In genomic region chr1:27410709-27411108, GRCh38 we compare ENCODE assay signal across 1 cellular context.
TF ChIP-seq lines count a peak whose summit lies in the region.

No MANE protein-coding gene starts in this region.

TF ChIP-seq in GM12878, 131 proteins besides CTCF, POLR2A, EP300 and RAD21:
- no peak for TF ChIP-seq RELA (IDR thresholded peaks at IDR 0.05; ENCODE audit: borderline replicate concordance, partially characterized antibody)
- TF ChIP-seq CHD1 (IDR thresholded peaks at IDR 0.05; ENCODE audit: low read depth, low read length), result no peak
- no peak for TF ChIP-seq CBX3 (IDR thresholded peaks at IDR 0.05; ENCODE audit: borderline replicate concordance, low read depth)
- TF ChIP-seq STAT1 (conservative IDR thresholded peaks at IDR 0.05), result no peak
- no peak for TF ChIP-seq BHLHE40 (IDR thresholded peaks at IDR 0.05; ENCODE audit: borderline replicate concordance in 1 of 2, low read depth in 2 of 2, low read length in 1 of 2)
- TF ChIP-seq ATF3 (IDR thresholded peaks at IDR 0.05; ENCODE audit: borderline replicate concordance, extremely low read depth, low read depth, low read length), result no peak
- no peak for TF ChIP-seq MEF2A (IDR thresholded peaks at IDR 0.05; ENCODE audit: insufficient read depth, low read depth, low read length)
- TF ChIP-seq SIN3A (IDR thresholded peaks at IDR 0.05; ENCODE audit: low read depth, low read length), result no peak
- no peak for TF ChIP-seq HCFC1 (IDR thresholded peaks at IDR 0.05; ENCODE audit: low read length)
- TF ChIP-seq IKZF2 (IDR thresholded peaks at IDR 0.05), result no peak
- no peak for TF ChIP-seq MLLT1 (IDR thresholded peaks at IDR 0.05)
- no peak for TF ChIP-seq JUND (IDR thresholded peaks at IDR 0.05; ENCODE audit: low read depth, low read length)
- no peak for TF ChIP-seq JUNB (IDR thresholded peaks at IDR 0.05)
